ENCODE assay signal across 10 cellular contexts in genomic region chr14:103185051-103186027, GRCh38.
DNase-seq lines count a peak whose midpoint lies in the region; ATAC-seq and TF ChIP-seq lines count a peak whose summit lies in the region.
"Had no signal": no experiment of that assay in that cellular context is flagged by ENCODE, and none has a peak within 500 bp of the region (broad histone marks: within the 10 kb centered on the region; RNA-seq: fewer than 3 reads in every experiment).

No MANE protein-coding gene starts in this region.

- no peaks in the 10 kb centered on the region for H3K36me3 ChIP-seq in neural progenitor cell

- ATAC-seq in HG02938 (IDR thresholded peaks at IDR 0.05; ENCODE audit: unreplicated experiment) = no peak

- peaks cover 22% of the 10 kb centered on the region for H3F3A ChIP-seq in neural progenitor cell (ENCODE audit: low read depth)

- peak; percentile 39 for DNase-seq in NCI-H460 (ENCODE audit: extremely low read depth, low read depth)
- peak; percentile 49 for DNase-seq in choroid plexus epithelial cell (ENCODE audit: low read depth)
- peak; percentile 53 for DNase-seq in neural progenitor cell (ENCODE audit: low spot score)
- DNase-seq in D341Med (ENCODE audit: low spot score) = no peak
- DNase-seq in activated naive CD4-positive, alpha-beta T cell treated with Interleukin-2 at 50 U/mL for 16 hours = no peak

- no peaks in the 10 kb centered on the region for H3K9me3 ChIP-seq in neural progenitor cell (ENCODE audit: low read depth)

- no peak overlapping the region for H2AFZ ChIP-seq in neural progenitor cell (replicated peaks)

- H3K4me3 ChIP-seq in choroid plexus epithelial cell (ENCODE audit: low read depth, low read length) (no peak overlapping the region), neural progenitor cell (no peak overlapping the region)

- no peak overlapping the region for H3K27ac ChIP-seq in 22Rv1
- no peak overlapping the region for H3K27ac ChIP-seq in neural progenitor cell

- H3K4me3 Mint-ChIP-seq in neural progenitor cell = no peak overlapping the region
- H3K4me3 Mint-ChIP-seq: dendritic cell treated with granulocyte-macrophage colony-stimulating factor and Interleukin-4, amounts not matched to agents 40 ng/mL and 50 ng/mL, for 4 days; stimulated activated naive CD8-positive, alpha-beta T cell treated with anti-CD3 and anti-CD28 coated beads, Interleukin-15, Interleukin-2, amounts not matched to agents 100 ng/mL and 50 ng/mL, for 24 hours had no signal

- no peak overlapping the region for H3K9ac ChIP-seq in neural progenitor cell

- peaks cover 4% of the 10 kb centered on the region for H4K20me1 ChIP-seq in neural progenitor cell (ENCODE audit: low read depth)

- H3K27me3 ChIP-seq in neural progenitor cell = peaks cover 40% of the 10 kb centered on the region

- peaks cover 16% of the 10 kb centered on the region for H3K9me3 Mint-ChIP-seq in neural progenitor cell
- H3K9me3 Mint-ChIP-seq: dendritic cell treated with granulocyte-macrophage colony-stimulating factor and Interleukin-4, amounts not matched to agents 40 ng/mL and 50 ng/mL, for 4 days; stimulated activated naive CD8-positive, alpha-beta T cell treated with anti-CD3 and anti-CD28 coated beads, Interleukin-15, Interleukin-2, amounts not matched to agents 100 ng/mL and 50 ng/mL, for 24 hours had no signal

- no peaks in the 10 kb centered on the region for H3K79me2 ChIP-seq in neural progenitor cell (ENCODE audit: low read depth)

- no peak overlapping the region for H3K27ac Mint-ChIP-seq in neural progenitor cell
- H3K27ac Mint-ChIP-seq: dendritic cell treated with granulocyte-macrophage colony-stimulating factor and Interleukin-4, amounts not matched to agents 40 ng/mL and 50 ng/mL, for 4 days; stimulated activated naive CD8-positive, alpha-beta T cell treated with anti-CD3 and anti-CD28 coated beads, Interleukin-15, Interleukin-2, amounts not matched to agents 100 ng/mL and 50 ng/mL, for 24 hours had no signal

- H3K4me2 ChIP-seq in neural progenitor cell = no peak overlapping the region

- peaks cover 26% of the 10 kb centered on the region for H3K4me1 Mint-ChIP-seq in neural progenitor cell

- TF ChIP-seq CTCF in 22Rv1 (IDR thresholded peaks at IDR 0.05) (peak; percentile 61), GM12872 (IDR thresholded peaks at IDR 0.05; ENCODE audit: insufficient read depth, low read depth, low read length) (peak; percentile 59), choroid plexus epithelial cell (conservative IDR thresholded peaks at IDR 0.05; ENCODE audit: low read depth, low read length) (peak; percentile 61), neural progenitor cell (IDR thresholded peaks at IDR 0.05) (peak; percentile 72)

- peaks cover 14% of the 10 kb centered on the region for H3K4me1 ChIP-seq in neural progenitor cell

- H3K27me3 Mint-ChIP-seq in neural progenitor cell (ENCODE audit: insufficient read depth, low read depth) = peaks cover 20% of the 10 kb centered on the region

- H3K36me3 Mint-ChIP-seq in neural progenitor cell = no peaks in the 10 kb centered on the region

Comparison
In these comparisons a context has a peak if more than half of its experiments do, and no peak if none do; other contexts are left out.
1. DNase-seq: peak in NCI-H460 (single experiment), choroid plexus epithelial cell (single experiment) and neural progenitor cell (single experiment); none in D341Med (single experiment) and activated naive CD4-positive, alpha-beta T cell treated with Interleukin-2 at 50 U/mL for 16 hours (single experiment).
2. Peak in every context shown above with its lines, with median percentiles within 50 percentile points of each other: CTCF ChIP-seq.